Comparison of ENCODE assay signal across 16 cellular contexts in genomic region chr10:77875730-77876129, GRCh38.
"Had no signal": no experiment of that assay in that cellular context is flagged by ENCODE, and none has a peak within 500 bp of the region (broad histone marks: within the 10 kb centered on the region; RNA-seq: fewer than 3 reads in every experiment).

No MANE protein-coding gene starts in this region.

- H3K4me3 ChIP-seq: cardiac muscle cell, dorsolateral prefrontal cortex had no signal

- H3K36me3 ChIP-seq: cardiac muscle cell had no signal

- H3K27ac ChIP-seq: cardiac muscle cell, VCaP had no signal

- H3K36me3 Mint-ChIP-seq: activated CD4-positive, alpha-beta memory T cell treated with anti-CD3 and anti-CD28 coated beads for 36 hours; activated CD8-positive, alpha-beta memory T cell treated with anti-CD3 and anti-CD28 coated beads, Interleukin-2, amount 10 ng/mL, durations not matched to agents 7 days and 5 days; activated naive CD4-positive, alpha-beta T cell treated with anti-CD3 and anti-CD28 coated beads, Interleukin-2, amount 10 ng/mL, durations not matched to agents 7 days and 5 days; naive thymus-derived CD8-positive, alpha-beta T cell had no signal

- H3K4me3 Mint-ChIP-seq: activated CD4-positive, alpha-beta memory T cell treated with anti-CD3 and anti-CD28 coated beads for 36 hours; activated CD8-positive, alpha-beta memory T cell treated with anti-CD3 and anti-CD28 coated beads, Interleukin-2, amount 10 ng/mL, durations not matched to agents 7 days and 5 days; activated naive CD4-positive, alpha-beta T cell treated with anti-CD3 and anti-CD28 coated beads, Interleukin-2, amount 10 ng/mL, durations not matched to agents 7 days and 5 days; stimulated activated naive CD8-positive, alpha-beta T cell treated with anti-CD3 and anti-CD28 coated beads, Interleukin-15, Interleukin-2, amounts not matched to agents 100 ng/mL and 50 ng/mL, for 24 hours had no signal

- H3K9me3 Mint-ChIP-seq: activated CD4-positive, alpha-beta memory T cell treated with anti-CD3 and anti-CD28 coated beads for 36 hours; activated naive CD4-positive, alpha-beta T cell treated with anti-CD3 and anti-CD28 coated beads, Interleukin-2, amount 10 ng/mL, durations not matched to agents 7 days and 5 days; activated T-helper 2 cell treated with anti-CD3 and anti-CD28 coated beads, Interferon-gamma antibody, Interleukin-2, Interleukin-4, amounts not matched to agents 10 μg/mL and 5 μg/mL and 100 μg/mL, durations not matched to agents 14 hours and 24 hours and 36 hours; naive thymus-derived CD8-positive, alpha-beta T cell; stimulated activated naive CD8-positive, alpha-beta T cell treated with anti-CD3 and anti-CD28 coated beads, Interleukin-15, Interleukin-2, amounts not matched to agents 100 ng/mL and 50 ng/mL, for 24 hours had no signal

- H3K27me3 Mint-ChIP-seq: activated CD4-positive, alpha-beta memory T cell treated with anti-CD3 and anti-CD28 coated beads for 36 hours; stimulated activated naive CD8-positive, alpha-beta T cell treated with anti-CD3 and anti-CD28 coated beads, Interleukin-15, Interleukin-2, amounts not matched to agents 100 ng/mL and 50 ng/mL, for 24 hours had no signal

- H3K27ac Mint-ChIP-seq: activated CD4-positive, alpha-beta memory T cell treated with anti-CD3 and anti-CD28 coated beads for 36 hours; activated CD8-positive, alpha-beta memory T cell treated with anti-CD3 and anti-CD28 coated beads, Interleukin-2, amount 10 ng/mL, durations not matched to agents 7 days and 5 days; activated naive CD4-positive, alpha-beta T cell treated with anti-CD3 and anti-CD28 coated beads, Interleukin-2, amount 10 ng/mL, durations not matched to agents 7 days and 5 days; activated T-helper 2 cell treated with anti-CD3 and anti-CD28 coated beads, Interferon-gamma antibody, Interleukin-2, Interleukin-4, amounts not matched to agents 10 μg/mL and 5 μg/mL and 100 μg/mL, durations not matched to agents 14 hours and 24 hours and 36 hours; stimulated activated naive CD8-positive, alpha-beta T cell treated with anti-CD3 and anti-CD28 coated beads, Interleukin-15, Interleukin-2, amounts not matched to agents 100 ng/mL and 50 ng/mL, for 24 hours had no signal

- H3K27me3 ChIP-seq: cardiac muscle cell, dorsolateral prefrontal cortex had no signal

- ATAC-seq: activated CD8-positive, alpha-beta memory T cell treated with anti-CD3 and anti-CD28 coated beads, Interleukin-2, amount 10 ng/mL, durations not matched to agents 7 days and 5 days; naive thymus-derived CD8-positive, alpha-beta T cell; right cardiac atrium; SK-N-SH treated with all-trans-retinoic acid at 6 μM for 48 hours had no signal

- DNase-seq: activated CD4-positive, alpha-beta memory T cell treated with anti-CD3 and anti-CD28 coated beads for 36 hours; activated CD8-positive, alpha-beta memory T cell treated with anti-CD3 and anti-CD28 coated beads, Interleukin-2, amount 10 ng/mL, durations not matched to agents 7 days and 5 days; activated naive CD4-positive, alpha-beta T cell treated with anti-CD3 and anti-CD28 coated beads, Interleukin-2, amount 10 ng/mL, durations not matched to agents 7 days and 5 days; activated T-cell treated with anti-CD3 and anti-CD28 coated beads, Interleukin-2, amount 50 U/mL, for 1 hour; dorsolateral prefrontal cortex; foreskin fibroblast; naive thymus-derived CD8-positive, alpha-beta T cell; posterior cingulate gyrus; right cardiac atrium; small intestine; T-helper 1 cell had no signal
